Comparison of ENCODE assay signal across 1 cellular context in genomic region chr10:59560990-59561389, GRCh38.
TF ChIP-seq lines count a peak whose summit lies in the region.

No MANE protein-coding gene starts in this region.

TF ChIP-seq in HepG2, 621 proteins besides CTCF, POLR2A, EP300 and RAD21 (continued from another document):
- TF ChIP-seq SSRP1 (CRISPR knock-in tag; IDR thresholded peaks at IDR 0.05) (no peak), LCORL (IDR thresholded peaks at IDR 0.05) (no peak), LCORL (CRISPR knock-in tag; IDR thresholded peaks at IDR 0.05) (no peak), SAFB2 (CRISPR knock-in tag; IDR thresholded peaks at IDR 0.05; ENCODE audit: borderline replicate concordance, low read depth) (no peak), ZKSCAN5 (CRISPR knock-in tag; IDR thresholded peaks at IDR 0.05) (no peak), ZNF224 (CRISPR knock-in tag; IDR thresholded peaks at IDR 0.05) (no peak), CREM (IDR thresholded peaks at IDR 0.05) (no peak), CREM (CRISPR knock-in tag; IDR thresholded peaks at IDR 0.05) (no peak)
